1 cellular context compared by ENCODE assay signal in the genomic region with DNA sequence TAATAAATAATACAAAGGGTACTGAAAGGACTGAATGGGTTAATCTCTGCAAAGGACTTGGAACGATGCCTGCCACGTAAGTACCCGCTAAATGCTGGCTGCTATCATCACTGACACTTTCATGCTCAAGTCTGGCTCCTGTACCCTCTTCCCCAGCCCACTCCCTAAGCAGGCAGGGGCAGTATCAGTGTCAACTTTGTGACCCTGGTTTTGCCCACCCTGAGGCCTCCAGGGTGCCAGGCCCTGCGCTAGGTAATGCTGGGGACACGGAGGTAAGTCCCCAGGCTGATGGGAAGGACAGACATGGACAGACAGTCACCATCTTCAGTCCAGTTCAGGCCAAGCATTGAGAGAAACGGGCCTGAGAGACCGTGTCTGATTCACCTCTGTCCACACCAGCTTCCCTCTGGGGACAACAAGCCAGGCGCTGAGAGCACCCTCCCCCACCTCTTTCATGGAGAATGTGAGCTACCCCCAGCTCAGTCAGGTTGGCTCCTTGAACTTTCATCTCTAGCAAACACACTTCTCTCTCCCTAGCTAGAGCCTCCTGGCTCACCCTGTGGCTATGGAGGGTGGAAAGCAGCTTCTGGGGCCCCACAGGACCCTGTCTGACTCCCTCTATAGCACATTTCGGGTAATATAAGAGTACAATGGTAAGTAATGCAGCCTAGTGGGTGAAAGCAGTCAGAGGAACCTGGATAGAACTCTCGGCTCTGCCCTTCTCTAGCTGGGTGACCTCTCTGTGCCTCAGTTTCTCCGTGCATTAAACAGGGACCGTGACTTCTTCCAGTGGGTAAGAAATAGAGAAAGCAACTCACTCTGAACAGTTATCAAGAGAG.
TF ChIP-seq lines count a peak whose summit lies in the region.

No MANE protein-coding gene starts in this region.

TF ChIP-seq in HepG2, 621 proteins besides CTCF, POLR2A, EP300 and RAD21 (continued from another document and continues in another):
- TF ChIP-seq, protein P1, sequence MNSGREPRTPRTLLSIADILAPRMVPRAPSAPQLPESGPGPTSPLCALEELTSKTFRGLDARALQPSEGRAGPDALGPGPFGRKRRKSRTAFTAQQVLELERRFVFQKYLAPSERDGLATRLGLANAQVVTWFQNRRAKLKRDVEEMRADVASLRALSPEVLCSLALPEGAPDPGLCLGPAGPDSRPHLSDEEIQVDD (CRISPR knock-in tag; IDR thresholded peaks at IDR 0.05; ENCODE audit: borderline replicate concordance) = no peak
- TF ChIP-seq JUN (CRISPR knock-in tag; IDR thresholded peaks at IDR 0.05) (no peak), POLR2AphosphoS2 (IDR thresholded peaks at IDR 0.05; ENCODE audit: low read depth, low read length) (no peak), ZNF253 (CRISPR knock-in tag; IDR thresholded peaks at IDR 0.05; ENCODE audit: borderline replicate concordance) (no peak), ZBTB21 (CRISPR knock-in tag; IDR thresholded peaks at IDR 0.05) (no peak), MAFG (CRISPR knock-in tag; IDR thresholded peaks at IDR 0.05) (no peak), PRMT3 (CRISPR knock-in tag; IDR thresholded peaks at IDR 0.05; ENCODE audit: borderline replicate concordance, low read depth) (peak; percentile 39; the same call in 1 of the 2 replicates), PAWR (CRISPR knock-in tag; IDR thresholded peaks at IDR 0.05; ENCODE audit: borderline replicate concordance) (no peak; the same call in 1 of the 2 replicates), ZFX (CRISPR knock-in tag; IDR thresholded peaks at IDR 0.05; ENCODE audit: low read depth) (peak; percentile 76), BORCS8-MEF2B (CRISPR knock-in tag; IDR thresholded peaks at IDR 0.05) (no peak), CREB1 (IDR thresholded peaks at IDR 0.05) (no peak), CREB1 (CRISPR knock-in tag; IDR thresholded peaks at IDR 0.05) (no peak; the same call in 1 of the 2 replicates), RORA (CRISPR knock-in tag; IDR thresholded peaks at IDR 0.05) (no peak), MED8 (CRISPR knock-in tag; IDR thresholded peaks at IDR 0.05; ENCODE audit: insufficient replicate concordance) (peak; percentile 83), EHMT2 (IDR thresholded peaks at IDR 0.05; ENCODE audit: borderline replicate concordance, low read depth, low read length) (no peak), KDM4B (CRISPR knock-in tag; IDR thresholded peaks at IDR 0.05) (peak; percentile 70; the same call in 1 of the 2 replicates), HDAC2 (CRISPR knock-in tag; IDR thresholded peaks at IDR 0.05) (peak; percentile 83; the same call in 1 of the 2 replicates), FOXP1 (IDR thresholded peaks at IDR 0.05) (no peak), FOXP1 (CRISPR knock-in tag; IDR thresholded peaks at IDR 0.05) (peak; percentile 68), ASH2L (IDR thresholded peaks at IDR 0.05; ENCODE audit: insufficient read length, low read depth, low read length) (peak; percentile 80), CBX5 (CRISPR knock-in tag; IDR thresholded peaks at IDR 0.05; ENCODE audit: borderline replicate concordance) (peak; percentile 88; the same call in 1 of the 2 replicates), ZNF878 (CRISPR knock-in tag; IDR thresholded peaks at IDR 0.05) (0 out of 2 replicates have a peak, but pooled peaks have one; percentile 67), ZNF180 (CRISPR knock-in tag; IDR thresholded peaks at IDR 0.05; ENCODE audit: borderline replicate concordance, low read depth) (no peak), SP4 (CRISPR knock-in tag; IDR thresholded peaks at IDR 0.05) (no peak), ZNF678 (CRISPR knock-in tag; IDR thresholded peaks at IDR 0.05) (no peak), ADNP (CRISPR knock-in tag; IDR thresholded peaks at IDR 0.05) (no peak), SCMH1 (CRISPR knock-in tag; IDR thresholded peaks at IDR 0.05; ENCODE audit: borderline replicate concordance) (no peak), ZNF263 (CRISPR knock-in tag; IDR thresholded peaks at IDR 0.05) (peak; percentile 31; the same call in 1 of the 2 replicates), FOSL1 (CRISPR knock-in tag; IDR thresholded peaks at IDR 0.05; ENCODE audit: borderline replicate concordance) (no peak), HOXA9 (CRISPR knock-in tag; IDR thresholded peaks at IDR 0.05; ENCODE audit: borderline replicate concordance) (no peak), ARNT (IDR thresholded peaks at IDR 0.05) (no peak), MAZ (IDR thresholded peaks at IDR 0.05; ENCODE audit: borderline replicate concordance, low read depth, low read length) (peak; percentile 67), MAZ (CRISPR knock-in tag; IDR thresholded peaks at IDR 0.05; ENCODE audit: low read depth) (no peak; the same call in none of the 2 replicates), ZZZ3 (CRISPR knock-in tag; IDR thresholded peaks at IDR 0.05; ENCODE audit: borderline replicate concordance) (no peak), ZNF550 (CRISPR knock-in tag; IDR thresholded peaks at IDR 0.05; ENCODE audit: borderline replicate concordance) (no peak), TP53 (CRISPR knock-in tag; conservative IDR thresholded peaks at IDR 0.05) (no peak), SMAD9 (CRISPR knock-in tag; IDR thresholded peaks at IDR 0.05) (no peak), MTF2 (CRISPR knock-in tag; IDR thresholded peaks at IDR 0.05; ENCODE audit: borderline replicate concordance) (no peak), ZSCAN30 (CRISPR knock-in tag; IDR thresholded peaks at IDR 0.05) (no peak), MEIS1 (CRISPR knock-in tag; IDR thresholded peaks at IDR 0.05; ENCODE audit: borderline replicate concordance) (no peak; the same call in 1 of the 2 replicates), KLF6 (CRISPR knock-in tag; IDR thresholded peaks at IDR 0.05) (no peak), FOXK1 (CRISPR knock-in tag; IDR thresholded peaks at IDR 0.05; ENCODE audit: borderline replicate concordance, low read depth) (peak; percentile 83; the same call in 1 of the 2 replicates), XBP1 (CRISPR knock-in tag; IDR thresholded peaks at IDR 0.05) (0 out of 2 replicates have a peak, but pooled peaks have one; percentile 20), ZNF713 (CRISPR knock-in tag; IDR thresholded peaks at IDR 0.05) (no peak), MBNL3 (CRISPR knock-in tag; conservative IDR thresholded peaks at IDR 0.05) (no peak), NR2F1 (CRISPR knock-in tag; IDR thresholded peaks at IDR 0.05) (peak; percentile 39 to 41), KAT7 (CRISPR knock-in tag; IDR thresholded peaks at IDR 0.05; ENCODE audit: borderline replicate concordance) (peak; percentile 35; the same call in 1 of the 2 replicates), CBFB (CRISPR knock-in tag; IDR thresholded peaks at IDR 0.05) (peak; percentile 61), ELF1 (CRISPR knock-in tag; IDR thresholded peaks at IDR 0.05) (peak; percentile 45; the same call in 1 of the 2 replicates), ZNF607 (CRISPR knock-in tag; IDR thresholded peaks at IDR 0.05; ENCODE audit: borderline replicate concordance) (peak; percentile 55; the same call in 1 of the 2 replicates)
- TF ChIP-seq, protein P2, sequence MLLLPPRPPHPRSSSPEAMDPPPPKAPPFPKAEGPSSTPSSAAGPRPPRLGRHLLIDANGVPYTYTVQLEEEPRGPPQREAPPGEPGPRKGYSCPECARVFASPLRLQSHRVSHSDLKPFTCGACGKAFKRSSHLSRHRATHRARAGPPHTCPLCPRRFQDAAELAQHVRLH (CRISPR knock-in tag; IDR thresholded peaks at IDR 0.05; ENCODE audit: borderline replicate concordance, low read depth) = peak; percentile 66; the same call in 1 of the 2 replicates
- TF ChIP-seq, protein P3, sequence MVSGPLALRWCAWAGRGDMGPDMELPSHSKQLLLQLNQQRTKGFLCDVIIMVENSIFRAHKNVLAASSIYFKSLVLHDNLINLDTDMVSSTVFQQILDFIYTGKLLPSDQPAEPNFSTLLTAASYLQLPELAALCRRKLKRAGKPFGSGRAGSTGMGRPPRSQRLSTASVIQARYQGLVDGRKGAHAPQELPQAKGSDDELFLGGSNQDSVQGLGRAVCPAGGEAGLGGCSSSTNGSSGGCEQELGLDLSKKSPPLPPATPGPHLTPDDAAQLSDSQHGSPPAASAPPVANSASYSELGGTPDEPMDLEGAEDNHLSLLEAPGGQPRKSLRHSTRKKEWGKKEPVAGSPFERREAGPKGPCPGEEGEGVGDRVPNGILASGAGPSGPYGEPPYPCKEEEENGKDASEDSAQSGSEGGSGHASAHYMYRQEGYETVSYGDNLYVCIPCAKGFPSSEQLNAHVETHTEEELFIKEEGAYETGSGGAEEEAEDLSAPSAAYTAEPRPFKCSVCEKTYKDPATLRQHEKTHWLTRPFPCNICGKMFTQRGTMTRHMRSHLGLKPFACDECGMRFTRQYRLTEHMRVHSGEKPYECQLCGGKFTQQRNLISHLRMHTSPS (CRISPR knock-in tag; IDR thresholded peaks at IDR 0.05; ENCODE audit: low read depth) = no peak; the same call in 1 of the 2 replicates
- TF ChIP-seq, protein P4, sequence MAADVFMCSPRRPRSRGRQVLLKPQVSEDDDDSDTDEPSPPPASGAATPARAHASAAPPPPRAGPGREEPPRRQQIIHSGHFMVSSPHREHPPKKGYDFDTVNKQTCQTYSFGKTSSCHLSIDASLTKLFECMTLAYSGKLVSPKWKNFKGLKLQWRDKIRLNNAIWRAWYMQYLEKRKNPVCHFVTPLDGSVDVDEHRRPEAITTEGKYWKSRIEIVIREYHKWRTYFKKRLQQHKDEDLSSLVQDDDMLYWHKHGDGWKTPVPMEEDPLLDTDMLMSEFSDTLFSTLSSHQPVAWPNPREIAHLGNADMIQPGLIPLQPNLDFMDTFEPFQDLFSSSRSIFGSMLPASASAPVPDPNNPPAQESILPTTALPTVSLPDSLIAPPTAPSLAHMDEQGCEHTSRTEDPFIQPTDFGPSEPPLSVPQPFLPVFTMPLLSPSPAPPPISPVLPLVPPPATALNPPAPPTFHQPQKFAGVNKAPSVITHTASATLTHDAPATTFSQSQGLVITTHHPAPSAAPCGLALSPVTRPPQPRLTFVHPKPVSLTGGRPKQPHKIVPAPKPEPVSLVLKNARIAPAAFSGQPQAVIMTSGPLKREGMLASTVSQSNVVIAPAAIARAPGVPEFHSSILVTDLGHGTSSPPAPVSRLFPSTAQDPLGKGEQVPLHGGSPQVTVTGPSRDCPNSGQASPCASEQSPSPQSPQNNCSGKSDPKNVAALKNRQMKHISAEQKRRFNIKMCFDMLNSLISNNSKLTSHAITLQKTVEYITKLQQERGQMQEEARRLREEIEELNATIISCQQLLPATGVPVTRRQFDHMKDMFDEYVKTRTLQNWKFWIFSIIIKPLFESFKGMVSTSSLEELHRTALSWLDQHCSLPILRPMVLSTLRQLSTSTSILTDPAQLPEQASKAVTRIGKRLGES (CRISPR knock-in tag; IDR thresholded peaks at IDR 0.05; ENCODE audit: borderline replicate concordance) = no peak
- TF ChIP-seq, protein P5, sequence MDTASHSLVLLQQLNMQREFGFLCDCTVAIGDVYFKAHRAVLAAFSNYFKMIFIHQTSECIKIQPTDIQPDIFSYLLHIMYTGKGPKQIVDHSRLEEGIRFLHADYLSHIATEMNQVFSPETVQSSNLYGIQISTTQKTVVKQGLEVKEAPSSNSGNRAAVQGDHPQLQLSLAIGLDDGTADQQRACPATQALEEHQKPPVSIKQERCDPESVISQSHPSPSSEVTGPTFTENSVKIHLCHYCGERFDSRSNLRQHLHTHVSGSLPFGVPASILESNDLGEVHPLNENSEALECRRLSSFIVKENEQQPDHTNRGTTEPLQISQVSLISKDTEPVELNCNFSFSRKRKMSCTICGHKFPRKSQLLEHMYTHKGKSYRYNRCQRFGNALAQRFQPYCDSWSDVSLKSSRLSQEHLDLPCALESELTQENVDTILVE (CRISPR knock-in tag; IDR thresholded peaks at IDR 0.05) = no peak; the same call in 1 of the 2 replicates
- TF ChIP-seq, protein P6, sequence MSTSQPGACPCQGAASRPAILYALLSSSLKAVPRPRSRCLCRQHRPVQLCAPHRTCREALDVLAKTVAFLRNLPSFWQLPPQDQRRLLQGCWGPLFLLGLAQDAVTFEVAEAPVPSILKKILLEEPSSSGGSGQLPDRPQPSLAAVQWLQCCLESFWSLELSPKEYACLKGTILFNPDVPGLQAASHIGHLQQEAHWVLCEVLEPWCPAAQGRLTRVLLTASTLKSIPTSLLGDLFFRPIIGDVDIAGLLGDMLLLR (CRISPR knock-in tag; IDR thresholded peaks at IDR 0.05) = no peak
- TF ChIP-seq, protein P7, sequence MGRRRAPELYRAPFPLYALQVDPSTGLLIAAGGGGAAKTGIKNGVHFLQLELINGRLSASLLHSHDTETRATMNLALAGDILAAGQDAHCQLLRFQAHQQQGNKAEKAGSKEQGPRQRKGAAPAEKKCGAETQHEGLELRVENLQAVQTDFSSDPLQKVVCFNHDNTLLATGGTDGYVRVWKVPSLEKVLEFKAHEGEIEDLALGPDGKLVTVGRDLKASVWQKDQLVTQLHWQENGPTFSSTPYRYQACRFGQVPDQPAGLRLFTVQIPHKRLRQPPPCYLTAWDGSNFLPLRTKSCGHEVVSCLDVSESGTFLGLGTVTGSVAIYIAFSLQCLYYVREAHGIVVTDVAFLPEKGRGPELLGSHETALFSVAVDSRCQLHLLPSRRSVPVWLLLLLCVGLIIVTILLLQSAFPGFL (CRISPR knock-in tag; IDR thresholded peaks at IDR 0.05) = no peak
- TF ChIP-seq, protein P8, sequence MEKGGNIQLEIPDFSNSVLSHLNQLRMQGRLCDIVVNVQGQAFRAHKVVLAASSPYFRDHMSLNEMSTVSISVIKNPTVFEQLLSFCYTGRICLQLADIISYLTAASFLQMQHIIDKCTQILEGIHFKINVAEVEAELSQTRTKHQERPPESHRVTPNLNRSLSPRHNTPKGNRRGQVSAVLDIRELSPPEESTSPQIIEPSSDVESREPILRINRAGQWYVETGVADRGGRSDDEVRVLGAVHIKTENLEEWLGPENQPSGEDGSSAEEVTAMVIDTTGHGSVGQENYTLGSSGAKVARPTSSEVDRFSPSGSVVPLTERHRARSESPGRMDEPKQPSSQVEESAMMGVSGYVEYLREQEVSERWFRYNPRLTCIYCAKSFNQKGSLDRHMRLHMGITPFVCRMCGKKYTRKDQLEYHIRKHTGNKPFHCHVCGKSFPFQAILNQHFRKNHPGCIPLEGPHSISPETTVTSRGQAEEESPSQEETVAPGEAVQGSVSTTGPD (CRISPR knock-in tag; IDR thresholded peaks at IDR 0.05) = no peak
- TF ChIP-seq, protein P9, sequence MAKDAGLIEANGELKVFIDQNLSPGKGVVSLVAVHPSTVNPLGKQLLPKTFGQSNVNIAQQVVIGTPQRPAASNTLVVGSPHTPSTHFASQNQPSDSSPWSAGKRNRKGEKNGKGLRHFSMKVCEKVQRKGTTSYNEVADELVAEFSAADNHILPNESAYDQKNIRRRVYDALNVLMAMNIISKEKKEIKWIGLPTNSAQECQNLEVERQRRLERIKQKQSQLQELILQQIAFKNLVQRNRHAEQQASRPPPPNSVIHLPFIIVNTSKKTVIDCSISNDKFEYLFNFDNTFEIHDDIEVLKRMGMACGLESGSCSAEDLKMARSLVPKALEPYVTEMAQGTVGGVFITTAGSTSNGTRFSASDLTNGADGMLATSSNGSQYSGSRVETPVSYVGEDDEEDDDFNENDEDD (CRISPR knock-in tag; IDR thresholded peaks at IDR 0.05; ENCODE audit: borderline replicate concordance) = no peak
- TF ChIP-seq, protein P10, sequence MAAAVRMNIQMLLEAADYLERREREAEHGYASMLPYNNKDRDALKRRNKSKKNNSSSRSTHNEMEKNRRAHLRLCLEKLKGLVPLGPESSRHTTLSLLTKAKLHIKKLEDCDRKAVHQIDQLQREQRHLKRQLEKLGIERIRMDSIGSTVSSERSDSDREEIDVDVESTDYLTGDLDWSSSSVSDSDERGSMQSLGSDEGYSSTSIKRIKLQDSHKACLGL (CRISPR knock-in tag; IDR thresholded peaks at IDR 0.05) = no peak
